18 cellular contexts compared by ENCODE assay signal in the genomic region with DNA sequence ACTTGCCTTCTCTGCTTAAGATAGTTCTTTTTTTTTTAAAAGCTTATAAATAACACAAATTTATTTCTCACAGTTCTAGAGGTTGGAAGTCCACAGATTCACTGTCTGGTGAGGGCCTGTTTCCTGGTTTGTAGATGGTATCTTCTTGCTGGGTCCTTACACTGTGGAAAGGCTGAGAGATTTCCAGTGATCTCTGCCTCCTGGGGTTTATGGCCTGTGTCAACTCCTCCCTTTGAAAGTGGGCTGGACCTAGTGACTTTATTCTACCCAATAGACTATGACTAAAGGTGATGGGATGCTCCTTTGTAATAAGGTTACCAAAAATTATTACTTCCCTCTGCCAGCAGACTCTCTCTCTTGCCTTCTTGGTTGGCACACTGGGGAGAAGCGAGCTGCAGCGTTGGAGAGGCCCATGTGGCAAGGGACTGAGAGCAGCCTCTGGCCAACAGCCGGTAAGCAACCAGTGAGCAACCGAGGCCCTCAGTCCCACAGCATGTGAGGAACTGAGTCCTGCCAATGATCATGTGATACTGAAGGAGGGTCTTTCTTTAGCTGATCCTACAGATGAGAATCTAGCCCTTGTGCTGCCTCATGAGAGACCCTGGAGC.
"Had no signal": no experiment of that assay in that cellular context is flagged by ENCODE, and none has a peak within 500 bp of the region (broad histone marks: within the 10 kb centered on the region; RNA-seq: fewer than 3 reads in every experiment).

No MANE protein-coding gene starts in this region.

- H3K4me3 ChIP-seq: dorsolateral prefrontal cortex, upper lobe of right lung had no signal

- H3K36me3 ChIP-seq: upper lobe of right lung had no signal

- H3K27me3 Mint-ChIP-seq: activated naive CD8-positive, alpha-beta T cell treated with anti-CD3 and anti-CD28 coated beads, Interleukin-2, amount 50 U/mL, for 24 hours; stimulated activated naive CD8-positive, alpha-beta T cell treated with anti-CD3 and anti-CD28 coated beads, Interleukin-15, Interleukin-2, amounts not matched to agents 100 ng/mL and 50 ng/mL, for 24 hours had no signal

- H3K9me3 ChIP-seq: upper lobe of right lung had no signal

- H3K4me3 Mint-ChIP-seq: activated naive CD8-positive, alpha-beta T cell treated with anti-CD3 and anti-CD28 coated beads, Interleukin-2, amount 50 U/mL, for 24 hours; brain; natural killer cell treated with Interleukin-12 subunit alpha and Interleukin-12 subunit beta and Interleukin-15 and Interleukin-18, amount 100 ng/mL, for 72 hours; stimulated activated naive CD8-positive, alpha-beta T cell treated with anti-CD3 and anti-CD28 coated beads, Interleukin-15, Interleukin-2, amounts not matched to agents 100 ng/mL and 50 ng/mL, for 24 hours; WTC11 had no signal

- H3K27me3 ChIP-seq: dorsolateral prefrontal cortex, upper lobe of right lung had no signal

- H3K36me3 Mint-ChIP-seq: brain; natural killer cell treated with Interleukin-12 subunit alpha and Interleukin-12 subunit beta and Interleukin-15 and Interleukin-18, amount 100 ng/mL, for 72 hours; WTC11 had no signal

- H3K27ac ChIP-seq: dorsolateral prefrontal cortex had no signal

- H3K9me3 Mint-ChIP-seq: activated naive CD8-positive, alpha-beta T cell treated with anti-CD3 and anti-CD28 coated beads, Interleukin-2, amount 50 U/mL, for 24 hours; brain; natural killer cell treated with Interleukin-12 subunit alpha and Interleukin-12 subunit beta and Interleukin-15 and Interleukin-18, amount 100 ng/mL, for 72 hours; stimulated activated naive CD8-positive, alpha-beta T cell treated with anti-CD3 and anti-CD28 coated beads, Interleukin-15, Interleukin-2, amounts not matched to agents 100 ng/mL and 50 ng/mL, for 24 hours had no signal

- ATAC-seq: activated naive CD8-positive, alpha-beta T cell treated with anti-CD3 and anti-CD28 coated beads, Interleukin-2, amount 50 U/mL, for 24 hours; natural killer cell treated with Interleukin-12 subunit alpha and Interleukin-12 subunit beta and Interleukin-15 and Interleukin-18, amount 100 ng/mL, for 72 hours; upper lobe of right lung; WTC11 had no signal

- H3K27ac Mint-ChIP-seq: activated naive CD8-positive, alpha-beta T cell treated with anti-CD3 and anti-CD28 coated beads, Interleukin-2, amount 50 U/mL, for 24 hours; brain; stimulated activated naive CD8-positive, alpha-beta T cell treated with anti-CD3 and anti-CD28 coated beads, Interleukin-15, Interleukin-2, amounts not matched to agents 100 ng/mL and 50 ng/mL, for 24 hours; WTC11 had no signal

- DNase-seq: activated CD4-positive, alpha-beta T cell treated with anti-CD3 and anti-CD28 coated beads for 48 hours; activated naive CD4-positive, alpha-beta T cell treated with Interleukin-2 at 50 U/mL for 16 hours; activated naive CD8-positive, alpha-beta T cell treated with anti-CD3 and anti-CD28 coated beads, Interleukin-2, amount 50 U/mL, for 24 hours; activated T-cell treated with anti-CD3 and anti-CD28 coated beads for 4 hours; anterior cingulate cortex; caudate nucleus; dorsolateral prefrontal cortex; foreskin fibroblast; mesenchymal stem cell; nucleus accumbens; posterior cingulate gyrus; retina; stimulated activated CD4-positive, alpha-beta T cell treated with anti-CD3 and anti-CD28 coated beads, Interleukin-2, amount 100 ng/mL, for 24 hours; upper lobe of right lung had no signal

- H3K4me1 Mint-ChIP-seq: brain had no signal
